ENCODE assay signal across 2 cellular contexts in the genomic region with DNA sequence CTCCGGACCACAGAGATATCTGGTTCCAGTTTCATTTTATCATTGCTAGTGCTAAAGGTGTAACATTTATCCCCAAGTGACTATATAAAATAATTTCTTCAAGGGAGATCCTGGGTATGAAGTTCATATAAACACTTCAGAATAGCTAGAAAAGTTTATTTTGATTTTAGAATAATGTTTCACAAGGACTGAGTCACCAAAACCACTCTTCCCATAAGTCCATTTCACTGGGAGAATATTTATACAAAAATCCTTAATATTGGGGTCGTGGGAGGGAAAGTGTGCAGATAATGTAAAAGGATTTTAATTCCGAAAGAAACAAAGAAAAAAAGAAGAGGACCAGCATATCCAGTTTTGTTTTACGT.
TF ChIP-seq lines count a peak whose summit lies in the region.

No MANE protein-coding gene starts in this region.

TF ChIP-seq in IMR-90, 13 proteins besides CTCF, POLR2A, EP300 and RAD21:
- TF ChIP-seq, protein P1, sequence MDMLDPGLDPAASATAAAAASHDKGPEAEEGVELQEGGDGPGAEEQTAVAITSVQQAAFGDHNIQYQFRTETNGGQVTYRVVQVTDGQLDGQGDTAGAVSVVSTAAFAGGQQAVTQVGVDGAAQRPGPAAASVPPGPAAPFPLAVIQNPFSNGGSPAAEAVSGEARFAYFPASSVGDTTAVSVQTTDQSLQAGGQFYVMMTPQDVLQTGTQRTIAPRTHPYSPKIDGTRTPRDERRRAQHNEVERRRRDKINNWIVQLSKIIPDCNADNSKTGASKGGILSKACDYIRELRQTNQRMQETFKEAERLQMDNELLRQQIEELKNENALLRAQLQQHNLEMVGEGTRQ (IDR thresholded peaks at IDR 0.05; ENCODE audit: low read depth, low read length): no peak
- TF ChIP-seq ELK1 (IDR thresholded peaks at IDR 0.05; ENCODE audit: borderline replicate concordance, low read depth, low read length) (no peak), CHD1 (IDR thresholded peaks at IDR 0.05; ENCODE audit: low read depth, low read length) (no peak), BHLHE40 (IDR thresholded peaks at IDR 0.05; ENCODE audit: low read depth, low read length) (no peak), MXI1 (IDR thresholded peaks at IDR 0.05; ENCODE audit: borderline replicate concordance, low read depth, low read length) (no peak), SMC3 (IDR thresholded peaks at IDR 0.05; ENCODE audit: low read depth, low read length) (no peak), MAZ (IDR thresholded peaks at IDR 0.05; ENCODE audit: borderline replicate concordance, low read depth, low read length) (no peak), FOS (IDR thresholded peaks at IDR 0.05; ENCODE audit: low read depth, low read length) (no peak), MAFK (IDR thresholded peaks at IDR 0.05; ENCODE audit: low read depth, low read length) (no peak), RFX5 (IDR thresholded peaks at IDR 0.05; ENCODE audit: low read depth, low read length) (no peak), CEBPB (IDR thresholded peaks at IDR 0.05; ENCODE audit: low read depth, low read length) (no peak), NFE2L2 (IDR thresholded peaks at IDR 0.05; ENCODE audit: low read depth, low read length) (no peak), RCOR1 (IDR thresholded peaks at IDR 0.05; ENCODE audit: insufficient replicate concordance, low read length) (no peak)

TF ChIP-seq in HepG2, 621 proteins besides CTCF, POLR2A, EP300 and RAD21 (continued from another document):
- TF ChIP-seq, protein P2, sequence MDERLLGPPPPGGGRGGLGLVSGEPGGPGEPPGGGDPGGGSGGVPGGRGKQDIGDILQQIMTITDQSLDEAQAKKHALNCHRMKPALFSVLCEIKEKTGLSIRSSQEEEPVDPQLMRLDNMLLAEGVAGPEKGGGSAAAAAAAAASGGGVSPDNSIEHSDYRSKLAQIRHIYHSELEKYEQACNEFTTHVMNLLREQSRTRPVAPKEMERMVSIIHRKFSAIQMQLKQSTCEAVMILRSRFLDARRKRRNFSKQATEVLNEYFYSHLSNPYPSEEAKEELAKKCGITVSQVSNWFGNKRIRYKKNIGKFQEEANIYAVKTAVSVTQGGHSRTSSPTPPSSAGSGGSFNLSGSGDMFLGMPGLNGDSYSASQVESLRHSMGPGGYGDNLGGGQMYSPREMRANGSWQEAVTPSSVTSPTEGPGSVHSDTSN (CRISPR knock-in tag; IDR thresholded peaks at IDR 0.05): no peak
- TF ChIP-seq CSRNP1 (CRISPR knock-in tag; IDR thresholded peaks at IDR 0.05): no peak
- TF ChIP-seq ZEB1 (IDR thresholded peaks at IDR 0.05; ENCODE audit: insufficient replicate concordance, low read depth): no peak
